In the genomic region with DNA sequence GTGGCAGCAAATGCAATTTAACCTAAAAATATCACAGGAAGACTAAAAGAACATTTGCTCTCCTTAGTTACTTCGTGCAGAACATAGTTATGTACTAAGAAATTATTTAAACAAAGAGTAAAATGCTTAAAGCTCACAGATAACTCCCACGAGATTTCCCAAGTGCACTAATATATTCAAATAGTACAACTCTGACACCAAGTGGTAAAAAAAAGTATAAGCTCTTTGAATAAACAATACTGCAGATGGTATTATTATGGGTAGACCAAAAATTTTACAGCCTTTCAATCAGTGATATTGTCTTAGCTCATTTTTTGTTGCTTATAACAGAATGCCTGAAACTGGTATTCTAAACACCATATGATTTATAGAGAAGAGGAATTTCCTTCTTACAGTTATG, we compare ENCODE assay signal across 11 cellular contexts. TPM values are rescaled to one million over a fixed set of nuclear protein-coding genes. Genes with fewer than 3 reads are reported as not detected.
DNase-seq lines count a peak whose midpoint lies in the region; TF ChIP-seq lines count a peak whose summit lies in the region.
"Had no signal": no experiment of that assay in that cellular context is flagged by ENCODE, and none has a peak within 500 bp of the region (broad histone marks: within the 10 kb centered on the region; RNA-seq: fewer than 3 reads in every experiment).

No MANE protein-coding gene starts in this region.

- CTCF ChIA-PET in Caco-2 (lab: Charles Lee): interaction anchor here (0.7 to 1.1 kb wide), 8 partner anchors 9 to 335 kb away, joined by 3 to 10 read pairs (median 4); no protein-coding TSS in a partner anchor

- POLR2A ChIA-PET in Caco-2 (lab: Charles Lee): no interaction called here

- H3K4me2 ChIP-seq in Karpas-422 (ENCODE audit: low read depth, low read length, poor library complexity, severe bottlenecking): no peak overlapping the region
- H3K4me2 ChIP-seq in osteoblast (ENCODE audit: insufficient read depth, low read length): no peak overlapping the region

- H3K27me3 ChIP-seq in GM06990 (replicated peaks; ENCODE audit: control insufficient read depth, insufficient read depth, low read length) (no peaks in the 10 kb centered on the region), Karpas-422 (ENCODE audit: low read length) (no peaks in the 10 kb centered on the region), osteoblast (ENCODE audit: insufficient read depth, low read length) (no peaks in the 10 kb centered on the region), Caco-2 (replicated peaks; ENCODE audit: control insufficient read depth, insufficient read depth, low read length) (no peaks in the 10 kb centered on the region)

- H3K9ac ChIP-seq in Karpas-422 (ENCODE audit: low read length): no peak overlapping the region

- H3K79me2 ChIP-seq in Karpas-422 (ENCODE audit: low read length) (no peaks in the 10 kb centered on the region), osteoblast (ENCODE audit: insufficient read depth, low read length) (no peaks in the 10 kb centered on the region)

- DNase-seq in GM06990 (ENCODE audit: extremely low read depth, insufficient read length) (no peak), Karpas-422 (peak; percentile 44), osteoblast (ENCODE audit: insufficient read length, low spot score, missing footprints) (no peak), GM10266 (ENCODE audit: extremely low spot score) (no peak), cerebellum (ENCODE audit: low spot score) (no peak), Caco-2 (no peak)
- no peak for DNase-seq in activated CD4-positive, alpha-beta T cell treated with anti-CD3 and anti-CD28 coated beads, Interleukin-2, amount 10 ng/mL, durations not matched to agents 24 days and 14 days
- DNase-seq: foreskin melanocyte, retina had no signal

- TF ChIP-seq CTCF in GM06990 (IDR thresholded peaks at IDR 0.05; ENCODE audit: insufficient read depth, low read length, poor library complexity, severe bottlenecking) (peak; percentile 7), brain (conservative IDR thresholded peaks at IDR 0.05) (peak; percentile 20 to 38), osteoblast (IDR thresholded peaks at IDR 0.05; ENCODE audit: extremely low read depth, low read depth, low read length) (peak; percentile 46), GM10266 (IDR thresholded peaks at IDR 0.05; ENCODE audit: control insufficient read depth, insufficient read depth, low read depth, missing control alignments) (no peak), Caco-2 (IDR thresholded peaks at IDR 0.05; ENCODE audit: insufficient read depth in 1 of 2, low read depth in 1 of 2, low read length in 1 of 2, severe bottlenecking in 1 of 2, unreplicated experiment in 1 of 2) (no peak)

- H3K36me3 Mint-ChIP-seq in brain (no peaks in the 10 kb centered on the region), Caco-2 (ENCODE audit: insufficient read depth, unreplicated experiment) (no peaks in the 10 kb centered on the region)
- H3K36me3 Mint-ChIP-seq in activated CD4-positive, alpha-beta T cell treated with anti-CD3 and anti-CD28 coated beads, Interleukin-2, amount 10 ng/mL, durations not matched to agents 24 days and 14 days (ENCODE audit: low read depth): no peaks in the 10 kb centered on the region

- H3K4me3 Mint-ChIP-seq in brain (no peak overlapping the region), Caco-2 (ENCODE audit: unreplicated experiment) (no peak overlapping the region)
- no peak overlapping the region for H3K4me3 Mint-ChIP-seq in activated CD4-positive, alpha-beta T cell treated with anti-CD3 and anti-CD28 coated beads, Interleukin-2, amount 10 ng/mL, durations not matched to agents 24 days and 14 days

- no peaks in the 10 kb centered on the region for H3K9me3 ChIP-seq in Karpas-422 (ENCODE audit: low read length)
- no peaks in the 10 kb centered on the region for H3K9me3 ChIP-seq in osteoblast (ENCODE audit: low read depth, low read length)
- H3K9me3 ChIP-seq in Caco-2: no peaks in the 10 kb centered on the region; the same call in 1 of the 2 replicates

- intact Hi-C loops in activated CD4-positive, alpha-beta T cell treated with anti-CD3 and anti-CD28 coated beads, Interleukin-2, amount 10 ng/mL, durations not matched to agents 24 days and 14 days (cut with micrococcal nuclease): no loop called here
- intact Hi-C loops in Caco-2 (cut with micrococcal nuclease; ENCODE audit: unreplicated experiment): loop anchor here (1.0 to 2.0 kb wide), 3 partner anchors 18 to 249 kb away; no protein-coding TSS in a partner anchor

- no TSS peak for BruUV-seq in Caco-2 (replicated peaks; lab: Mats Ljungman, UMichigan)

- H3K4me1 ChIP-seq in Karpas-422 (ENCODE audit: low read length) (no peaks in the 10 kb centered on the region), osteoblast (ENCODE audit: insufficient read depth, low read length) (no peaks in the 10 kb centered on the region), Caco-2 (no peaks in the 10 kb centered on the region)

- H3K27ac Mint-ChIP-seq in brain: peak overlapping the region in 1 of 5 experiments; percentile 3
- H3K27ac Mint-ChIP-seq in activated CD4-positive, alpha-beta T cell treated with anti-CD3 and anti-CD28 coated beads, Interleukin-2, amount 10 ng/mL, durations not matched to agents 24 days and 14 days: no peak overlapping the region
- H3K27ac Mint-ChIP-seq in Caco-2 (ENCODE audit: unreplicated experiment): no peak overlapping the region
- H3K27ac Mint-ChIP-seq: activated T-helper 2 cell treated with anti-CD3 and anti-CD28 coated beads, Interferon-gamma antibody, Interleukin-2, Interleukin-4, amounts not matched to agents 10 μg/mL and 5 μg/mL and 100 μg/mL, durations not matched to agents 14 hours and 24 hours and 36 hours had no signal

- H3K9me3 Mint-ChIP-seq in brain (no peaks in the 10 kb centered on the region), Caco-2 (ENCODE audit: unreplicated experiment) (no peaks in the 10 kb centered on the region)
- no peaks in the 10 kb centered on the region for H3K9me3 Mint-ChIP-seq in activated CD4-positive, alpha-beta T cell treated with anti-CD3 and anti-CD28 coated beads, Interleukin-2, amount 10 ng/mL, durations not matched to agents 24 days and 14 days
- H3K9me3 Mint-ChIP-seq: activated T-helper 2 cell treated with anti-CD3 and anti-CD28 coated beads, Interferon-gamma antibody, Interleukin-2, Interleukin-4, amounts not matched to agents 10 μg/mL and 5 μg/mL and 100 μg/mL, durations not matched to agents 14 hours and 24 hours and 36 hours had no signal

- H3K4me3 ChIP-seq in GM06990 (replicated peaks; ENCODE audit: low read depth, low read length): no peak overlapping the region
- H3K4me3 ChIP-seq in Karpas-422 (ENCODE audit: low read length): no peak overlapping the region
- H3K4me3 ChIP-seq in osteoblast (ENCODE audit: insufficient read depth, low read length): no peak overlapping the region
- H3K4me3 ChIP-seq in Caco-2 (ENCODE audit: low read depth, low read length): no peak overlapping the region

- H2AFZ ChIP-seq in Karpas-422 (ENCODE audit: low read length): no peak overlapping the region
- no peak overlapping the region for H2AFZ ChIP-seq in osteoblast (ENCODE audit: low read length)

- H3K27me3 Mint-ChIP-seq in brain (peaks cover 3% of the 10 kb centered on the region), Caco-2 (ENCODE audit: insufficient read depth, unreplicated experiment) (no peaks in the 10 kb centered on the region)
- H3K27me3 Mint-ChIP-seq in activated CD4-positive, alpha-beta T cell treated with anti-CD3 and anti-CD28 coated beads, Interleukin-2, amount 10 ng/mL, durations not matched to agents 24 days and 14 days: peaks cover 6% of the 10 kb centered on the region

- H3K36me3 ChIP-seq in GM06990 (ENCODE audit: control insufficient read depth, insufficient read depth, low read length) (no peaks in the 10 kb centered on the region), Karpas-422 (ENCODE audit: insufficient read depth, low read length) (no peaks in the 10 kb centered on the region), osteoblast (ENCODE audit: insufficient read depth, low read length) (no peaks in the 10 kb centered on the region), Caco-2 (ENCODE audit: control insufficient read depth, insufficient read depth, low read length) (no peaks in the 10 kb centered on the region)

- H4K20me1 ChIP-seq in Karpas-422 (ENCODE audit: insufficient read depth, low read depth, low read length): no peaks in the 10 kb centered on the region
- H4K20me1 ChIP-seq in osteoblast (ENCODE audit: insufficient read depth, low read length): no peaks in the 10 kb centered on the region

- H3K9me2 ChIP-seq in Karpas-422 (replicated peaks; ENCODE audit: insufficient read depth, low read length): no peaks in the 10 kb centered on the region

- H3K4me1 Mint-ChIP-seq in brain: no peaks in the 10 kb centered on the region
- H3K4me1 Mint-ChIP-seq in activated CD4-positive, alpha-beta T cell treated with anti-CD3 and anti-CD28 coated beads, Interleukin-2, amount 10 ng/mL, durations not matched to agents 24 days and 14 days: peaks cover 4% of the 10 kb centered on the region
- no peaks in the 10 kb centered on the region for H3K4me1 Mint-ChIP-seq in Caco-2 (ENCODE audit: low read depth, unreplicated experiment)

- H3K27ac ChIP-seq in Karpas-422 (ENCODE audit: low read length) (no peak overlapping the region), osteoblast (ENCODE audit: low read depth, low read length) (no peak overlapping the region)

RNA-seq across cellular contexts. Expression of a gene that starts 52.8 kb away (rescaled TPM):
- 0.15 TPM in 1 of 2 replicates, not detected in the other for total RNA-seq in Karpas-422 (2014; rRNA removed; shearing (Covaris generic); ENCODE audit: low replicate concordance)
- 0.31 TPM for polyA plus RNA-seq in brain (ENCODE audit: insufficient read depth, low read depth, low replicate concordance)
- under 0.01 and 0.29 TPM in 2 replicates for total RNA-seq in osteoblast
- total RNA-seq in activated CD4-positive, alpha-beta T cell treated with anti-CD3 and anti-CD28 coated beads, Interleukin-2, amount 10 ng/mL, durations not matched to agents 24 days and 14 days: not detected in 2 replicates
- total RNA-seq in cerebellum: 1.5 TPM
- 0.07 TPM in 1 of 2 replicates, not detected in the other for total RNA-seq in Caco-2 (2022)
- total RNA-seq: activated T-helper 2 cell treated with anti-CD3 and anti-CD28 coated beads, Interferon-gamma antibody, Interleukin-2, Interleukin-4, amounts not matched to agents 10 μg/mL and 5 μg/mL and 100 μg/mL, durations not matched to agents 14 hours and 24 hours and 36 hours had no signal

RNA-seq across cellular contexts. Expression of a gene that starts 55.3 kb away (rescaled TPM):
- 71.4 and 139 TPM in 2 replicates for total RNA-seq in Karpas-422 (2014; rRNA removed; shearing (Covaris generic); ENCODE audit: low replicate concordance)
- 19.6 TPM for polyA plus RNA-seq in brain (ENCODE audit: insufficient read depth, low read depth, low replicate concordance)
- 107 and 117 TPM in 2 replicates for total RNA-seq in osteoblast
- 76.7 and 79.4 TPM in 2 replicates for total RNA-seq in activated CD4-positive, alpha-beta T cell treated with anti-CD3 and anti-CD28 coated beads, Interleukin-2, amount 10 ng/mL, durations not matched to agents 24 days and 14 days
- total RNA-seq in cerebellum: 219 TPM
- 91.9 and 94.9 TPM in 2 replicates for total RNA-seq in Caco-2 (2022)

Comparison
In these comparisons a context has a peak if more than half of its experiments do, and no peak if none do; other contexts are left out.
1. CTCF ChIP-seq: peak in GM06990 (single experiment), brain (2 of 2) and osteoblast (single experiment); none in GM10266 (single experiment) and Caco-2 (0 of 2).